8 cellular contexts compared by ENCODE assay signal in the genomic region with DNA sequence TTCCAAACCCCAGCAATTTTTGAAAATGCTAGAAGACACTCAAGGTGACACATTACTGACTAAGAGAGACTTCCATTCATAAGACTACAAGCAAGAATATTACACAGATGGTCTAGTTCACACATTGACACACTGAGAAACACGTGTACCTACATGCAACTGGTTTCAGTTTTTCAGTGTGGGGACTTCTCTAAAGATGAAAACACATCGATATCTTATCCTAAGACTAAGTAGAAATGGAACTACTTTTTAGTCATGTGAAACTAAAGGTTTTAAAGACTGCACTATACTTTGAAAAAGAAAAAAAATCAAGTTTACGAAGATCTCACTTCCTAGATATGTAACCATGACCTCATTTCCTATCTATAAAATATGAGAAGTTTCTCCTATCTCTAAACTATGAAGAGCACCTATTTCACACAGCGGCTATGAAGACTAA. TPM values are rescaled to one million over a fixed set of nuclear protein-coding genes. Genes with fewer than 3 reads are reported as not detected.
DNase-seq lines count a peak whose midpoint lies in the region; ATAC-seq lines count a peak whose summit lies in the region.
"Not testable (repeated sequence)": the region's sequence is repeated elsewhere in the genome, so short reads cannot be mapped to it uniquely, and the experiment has no call there.

No MANE protein-coding gene starts in this region.

- not testable (repeated sequence) for H3K27ac Mint-ChIP-seq in activated naive CD4-positive, alpha-beta T cell treated with anti-CD3 and anti-CD28 coated beads, Interleukin-2, amount 50 U/mL, for 72 hours

- not testable (repeated sequence) for H3K36me3 Mint-ChIP-seq in activated naive CD4-positive, alpha-beta T cell treated with anti-CD3 and anti-CD28 coated beads, Interleukin-2, amount 50 U/mL, for 72 hours

- H3K9me3 Mint-ChIP-seq in activated naive CD4-positive, alpha-beta T cell treated with anti-CD3 and anti-CD28 coated beads, Interleukin-2, amount 50 U/mL, for 72 hours: not testable (repeated sequence)

- not testable (repeated sequence) for DNase-seq in activated naive CD4-positive, alpha-beta T cell treated with anti-CD3 and anti-CD28 coated beads, Interleukin-2, amount 50 U/mL, for 72 hours (ENCODE audit: low spot score in 2 of 2); stimulated activated naive CD8-positive, alpha-beta T cell treated with anti-CD3 and anti-CD28 coated beads, Interleukin-15, Interleukin-2, amounts not matched to agents 100 U/mL and 50 U/mL, for 24 hours

- ATAC-seq in GM18498 (IDR thresholded peaks at IDR 0.05; ENCODE audit: unreplicated experiment): peak; percentile 61
- ATAC-seq in GM18868 (IDR thresholded peaks at IDR 0.05; ENCODE audit: unreplicated experiment): peak; percentile 75
- peak; percentile 47 for ATAC-seq in GM19467 (IDR thresholded peaks at IDR 0.05; ENCODE audit: unreplicated experiment)
- ATAC-seq in GM21717 (IDR thresholded peaks at IDR 0.05; ENCODE audit: unreplicated experiment): peak; percentile 58
- peak; percentile 70 for ATAC-seq in HG02885 (IDR thresholded peaks at IDR 0.05; ENCODE audit: poor library complexity, unreplicated experiment)
- peak; percentile 58 for ATAC-seq in HG03439 (IDR thresholded peaks at IDR 0.05; ENCODE audit: unreplicated experiment)
- peak; percentile 78 to 80 for ATAC-seq in activated naive CD4-positive, alpha-beta T cell treated with anti-CD3 and anti-CD28 coated beads, Interleukin-2, amount 50 U/mL, for 72 hours
- ATAC-seq in stimulated activated naive CD8-positive, alpha-beta T cell treated with anti-CD3 and anti-CD28 coated beads, Interleukin-15, Interleukin-2, amounts not matched to agents 100 U/mL and 50 U/mL, for 24 hours: peak; percentile 75

RNA-seq across cellular contexts. Expression of a gene that starts 34.4 kb away (rescaled TPM):
- total RNA-seq in activated naive CD4-positive, alpha-beta T cell treated with anti-CD3 and anti-CD28 coated beads, Interleukin-2, amount 50 U/mL, for 72 hours: 100 to 1,000 TPM; 131 to 158 TPM

RNA-seq across cellular contexts. Expression of a gene that starts 36.2 kb away (rescaled TPM):
- 10 to 100 TPM; 69.0 to 88.4 TPM for total RNA-seq in activated naive CD4-positive, alpha-beta T cell treated with anti-CD3 and anti-CD28 coated beads, Interleukin-2, amount 50 U/mL, for 72 hours
